ENCODE assay signal across 9 cellular contexts in genomic region chrX:17413228-17413627, GRCh38. TPM values are rescaled to one million over a fixed set of nuclear protein-coding genes. Genes with fewer than 3 reads are reported as not detected.
DNase-seq lines count a peak whose midpoint lies in the region; TF ChIP-seq lines count a peak whose summit lies in the region.
"Had no signal": no experiment of that assay in that cellular context is flagged by ENCODE, and none has a peak within 500 bp of the region (broad histone marks: within the 10 kb centered on the region; RNA-seq: fewer than 3 reads in every experiment).

No MANE protein-coding gene starts in this region.

- no peak for TF ChIP-seq POLR2A in prostate gland (IDR thresholded peaks at IDR 0.05)

- TF ChIP-seq CTCF in fibroblast of pulmonary artery (IDR thresholded peaks at IDR 0.05; ENCODE audit: low read length, missing control alignments) (no peak), prostate gland (IDR thresholded peaks at IDR 0.05) (no peak)

- WGBS in prostate gland, result 37% methylated on average over 4 of the region's 4 CpGs

- intact Hi-C loops in prostate gland (cut with DNase I), result no loop called here

- H3K27me3 ChIP-seq in SJSA1 (replicated peaks) (no peaks in the 10 kb centered on the region), prostate gland (replicated peaks; ENCODE audit: insufficient read depth) (no peaks in the 10 kb centered on the region)

- H3K27ac ChIP-seq in SJSA1 (peak overlapping the region; percentile 44), prostate gland (no peak overlapping the region)

- H3K9me3 ChIP-seq in SJSA1 (replicated peaks), result no peaks in the 10 kb centered on the region
- no peaks in the 10 kb centered on the region for H3K9me3 ChIP-seq in prostate gland

- DNase-seq in A172 (ENCODE audit: low spot score), result peak; percentile 83
- peak; percentile 45 for DNase-seq in GM04504 (ENCODE audit: low read depth)
- DNase-seq in SJSA1 (ENCODE audit: low read depth in 1 of 2, low spot score in 2 of 2), result no peak
- peak; percentile 49 for DNase-seq in fibroblast of pulmonary artery (ENCODE audit: low read depth)
- DNase-seq in activated CD4-positive, CD25-positive, alpha-beta regulatory T cell (lab: John Stamatoyannopoulos, UW), result no peak
- DNase-seq in prostate gland (ENCODE audit: low spot score), result no peak
- DNase-seq in 8988T, result no peak
- no peak for DNase-seq in NCI-H1930 (lab: John Stamatoyannopoulos, UW)
- DNase-seq: stimulated activated CD4-positive, alpha-beta T cell treated with anti-CD3 and anti-CD28 coated beads, Interleukin-4, amount 100 ng/mL, for 24 hours had no signal

- H3K4me1 ChIP-seq in SJSA1 (replicated peaks) (peaks cover 50% of the 10 kb centered on the region), prostate gland (replicated peaks) (no peaks in the 10 kb centered on the region)

- H3K4me3 ChIP-seq in SJSA1 (no peak overlapping the region), fibroblast of pulmonary artery (replicated peaks; ENCODE audit: low read depth, low read length) (no peak overlapping the region), prostate gland (no peak overlapping the region)

- H3K36me3 ChIP-seq in SJSA1 (no peaks in the 10 kb centered on the region), prostate gland (no peaks in the 10 kb centered on the region)

RNA-seq across cellular contexts. Expression of gene NHS, which starts 38.2 kb away (rescaled TPM):
- 3.0 and 3.1 TPM in 2 replicates for total RNA-seq in A172 (2014; rRNA removed; shearing (Covaris generic))
- total RNA-seq in SJSA1 (2014; rRNA removed; shearing (Covaris generic)), result 1.3 and 2.6 TPM in 2 replicates
- total RNA-seq in prostate gland, result 10 to 100 TPM in 1 of 2 donors, 1 to 10 TPM in 1; 4.8 to 17.7 TPM

Comparison
In these comparisons a context has a peak if more than half of its experiments do, and no peak if none do; other contexts are left out.
1. DNase-seq: peak in A172 (single experiment), GM04504 (single experiment) and fibroblast of pulmonary artery (single experiment); none in SJSA1 (0 of 2), activated CD4-positive, CD25-positive, alpha-beta regulatory T cell (0 of 4), prostate gland (single experiment), 8988T (single experiment) and NCI-H1930 (0 of 2).